ENCODE assay signal across 8 cellular contexts in the genomic region with DNA sequence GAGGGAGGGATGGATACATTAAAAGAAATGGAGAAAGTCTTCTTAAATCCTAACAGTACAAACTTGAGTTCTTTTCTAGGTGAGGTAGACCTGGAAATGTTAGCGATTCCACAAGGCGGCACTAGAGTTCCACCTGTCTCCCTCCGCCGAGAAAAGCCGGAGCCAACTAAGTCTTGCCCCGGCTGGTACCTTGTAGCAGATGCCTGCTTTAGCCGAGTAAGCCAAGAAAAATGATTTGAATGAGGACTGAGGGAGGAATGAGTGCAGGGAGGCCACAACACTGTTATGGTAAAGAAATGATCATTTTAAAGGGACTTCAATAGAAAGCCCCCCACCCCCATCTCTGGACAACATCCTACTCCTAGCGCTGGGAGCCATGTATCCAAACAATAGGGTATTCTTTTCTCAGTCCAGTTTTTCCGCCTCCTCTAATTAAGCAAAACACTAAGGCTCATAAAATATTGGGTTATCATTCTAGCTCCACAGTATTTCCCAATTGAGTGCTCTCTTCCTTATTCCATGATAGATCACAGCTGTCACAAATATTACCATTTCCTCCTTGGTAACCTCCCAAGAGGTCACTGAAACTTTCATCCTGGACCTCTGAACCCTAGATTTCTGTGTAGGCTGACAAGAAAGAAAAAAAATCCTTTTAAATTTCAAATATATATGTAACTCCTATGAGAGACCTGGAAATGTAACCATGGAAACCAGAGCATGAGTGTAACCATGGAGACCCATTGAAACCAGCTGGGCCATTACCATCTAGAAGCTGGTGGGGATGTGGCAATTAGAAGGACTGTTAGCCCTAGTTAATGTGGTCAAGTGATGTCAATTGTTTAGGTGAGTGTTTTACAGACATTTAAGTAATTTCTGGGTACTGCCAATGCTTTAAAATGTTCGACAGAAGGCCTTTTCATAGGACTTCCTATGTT. TPM values are rescaled to one million over a fixed set of nuclear protein-coding genes. Genes with fewer than 3 reads are reported as not detected.
A peak's percentile ranks its signal among the peaks of the same experiment; 100 is the strongest.
DNase-seq lines count a peak whose midpoint lies in the region; ATAC-seq and TF ChIP-seq lines count a peak whose summit lies in the region.

No MANE protein-coding gene starts in this region.

- H3K27me3 Mint-ChIP-seq in activated CD8-positive, alpha-beta memory T cell treated with anti-CD3 and anti-CD28 coated beads, Interleukin-2, amount 10 ng/mL, durations not matched to agents 7 days and 5 days, result peaks cover 61% of the 10 kb centered on the region
- H3K27me3 Mint-ChIP-seq in endodermal cell (ENCODE audit: insufficient read depth), result peaks cover 4% of the 10 kb centered on the region

- no peaks in the 10 kb centered on the region for H3K9me3 Mint-ChIP-seq in activated CD8-positive, alpha-beta memory T cell treated with anti-CD3 and anti-CD28 coated beads, Interleukin-2, amount 10 ng/mL, durations not matched to agents 7 days and 5 days (ENCODE audit: low read depth)
- H3K9me3 Mint-ChIP-seq in endodermal cell, result no peaks in the 10 kb centered on the region

- H4K8ac ChIP-seq in mesenchymal stem cell (ENCODE audit: low read length), result no peak overlapping the region

- 30 to 31% methylated on average over 10 of the region's 10 CpGs for WGBS in endodermal cell (ENCODE audit: insufficient coverage in 1 of 2, insufficient read length in 1 of 2), 2 experiments
- WGBS in mesenchymal stem cell, result 37% methylated on average over 8 of the region's 10 CpGs

- H3K9me3 ChIP-seq in endodermal cell (ENCODE audit: control insufficient read depth, low read length), result no peaks in the 10 kb centered on the region
- no peaks in the 10 kb centered on the region for H3K9me3 ChIP-seq in mesenchymal stem cell (ENCODE audit: control insufficient read depth, low read length)

- no peak overlapping the region for H2AFZ ChIP-seq in mesenchymal stem cell (ENCODE audit: low read depth, low read length)

- H3K36me3 Mint-ChIP-seq in activated CD8-positive, alpha-beta memory T cell treated with anti-CD3 and anti-CD28 coated beads, Interleukin-2, amount 10 ng/mL, durations not matched to agents 7 days and 5 days, result no peaks in the 10 kb centered on the region
- no peaks in the 10 kb centered on the region for H3K36me3 Mint-ChIP-seq in endodermal cell (ENCODE audit: low read depth)

- H3K23ac ChIP-seq in mesenchymal stem cell (ENCODE audit: low read length in 2 of 2), result no peak overlapping the region

- H3K27me3 ChIP-seq in endodermal cell (ENCODE audit: control insufficient read depth, insufficient read depth, low read length, poor library complexity, severe bottlenecking), result no peaks in the 10 kb centered on the region
- H3K27me3 ChIP-seq in mesenchymal stem cell (ENCODE audit: control insufficient read depth in 1 of 2, insufficient read depth in 1 of 2, low read length in 2 of 2), result peaks cover 0 to 6% of the 10 kb centered on the region in 2 experiments

- ATAC-seq in activated CD8-positive, alpha-beta memory T cell treated with anti-CD3 and anti-CD28 coated beads, Interleukin-2, amount 10 ng/mL, durations not matched to agents 7 days and 5 days, result peak; percentile 89

- peaks cover 2% of the 10 kb centered on the region for H3K4me1 ChIP-seq in endodermal cell (ENCODE audit: control insufficient read depth, insufficient read depth, low read length)
- H3K4me1 ChIP-seq in mesenchymal stem cell (ENCODE audit: control insufficient read depth, insufficient read depth, low read depth, low read length), result peaks cover 3% of the 10 kb centered on the region

- H3K4me3 Mint-ChIP-seq in activated CD8-positive, alpha-beta memory T cell treated with anti-CD3 and anti-CD28 coated beads, Interleukin-2, amount 10 ng/mL, durations not matched to agents 7 days and 5 days, result peak overlapping the region; percentile 70
- peak overlapping the region; percentile 64 for H3K4me3 Mint-ChIP-seq in endodermal cell

- no peak overlapping the region for H4K91ac ChIP-seq in mesenchymal stem cell (ENCODE audit: low read length)

- peak; percentile 25 for DNase-seq in NK-92 treated with Interleukin-12 subunit alpha and Interleukin-12 subunit beta, amount 100 ng/mL, for 24 hours (lab: John Stamatoyannopoulos, UW)
- DNase-seq in NK-92 (lab: John Stamatoyannopoulos, UW; ENCODE audit: unreplicated experiment), result no peak
- peak; percentile 29 for DNase-seq in HPDE6-E6E7 (ENCODE audit: extremely low spot score)
- DNase-seq in NOMO-1 (lab: John Stamatoyannopoulos, UW; ENCODE audit: unreplicated experiment in 2 of 2), result peak; percentile 49 to 66
- DNase-seq in activated CD8-positive, alpha-beta memory T cell treated with anti-CD3 and anti-CD28 coated beads, Interleukin-2, amount 10 ng/mL, durations not matched to agents 7 days and 5 days, result peak; percentile 84
- DNase-seq in endodermal cell, result peak; percentile 92
- DNase-seq in mesenchymal stem cell, result peak; percentile 79
- DNase-seq in stimulated activated CD8-positive, alpha-beta memory T cell treated with anti-CD3 and anti-CD28 coated beads, Interleukin-12 subunit alpha, Interleukin-12 subunit beta, amount 100 ng/mL, for 24 hours (ENCODE audit: extremely low read depth), result peak; percentile 38

- H2AK5ac ChIP-seq in mesenchymal stem cell (ENCODE audit: low read length, severe bottlenecking), result no peak overlapping the region

- H3K4me2 ChIP-seq in mesenchymal stem cell (ENCODE audit: low read length, poor library complexity, severe bottlenecking), result peak overlapping the region; percentile 64

- no peak overlapping the region for H3K18ac ChIP-seq in mesenchymal stem cell (ENCODE audit: low read depth in 1 of 2, low read length in 2 of 2)

- H3K14ac ChIP-seq in mesenchymal stem cell (ENCODE audit: low read length in 2 of 2), result no peak overlapping the region

- H3K79me1 ChIP-seq in mesenchymal stem cell (replicated peaks; ENCODE audit: low read length, poor library complexity, severe bottlenecking), result no peaks in the 10 kb centered on the region

- TF ChIP-seq CTCF in endodermal cell (conservative IDR thresholded peaks at IDR 0.05), result peak; percentile 96

- H3K27ac ChIP-seq in endodermal cell (ENCODE audit: low read depth, low read length) (no peak overlapping the region), mesenchymal stem cell (ENCODE audit: low read length, poor library complexity, severe bottlenecking) (no peak overlapping the region)

- CTCF ChIA-PET in activated CD8-positive, alpha-beta memory T cell treated with anti-CD3 and anti-CD28 coated beads, Interleukin-2, amount 10 ng/mL, durations not matched to agents 7 days and 5 days (lab: Charles Lee), result interaction anchor here (0.7 to 4.4 kb wide), 25 partner anchors 8 to 565 kb away, joined by 3 to 66 read pairs (median 4); no protein-coding TSS in a partner anchor

- H3K36me3 ChIP-seq in endodermal cell (ENCODE audit: control insufficient read depth, insufficient read depth, low read length), result no peaks in the 10 kb centered on the region
- H3K36me3 ChIP-seq in mesenchymal stem cell (ENCODE audit: control insufficient read depth in 1 of 2, insufficient read depth in 2 of 2, low read depth in 1 of 2, low read length in 2 of 2), result no peaks in the 10 kb centered on the region

- H3K27ac Mint-ChIP-seq in activated CD8-positive, alpha-beta memory T cell treated with anti-CD3 and anti-CD28 coated beads, Interleukin-2, amount 10 ng/mL, durations not matched to agents 7 days and 5 days, result no peak overlapping the region
- H3K27ac Mint-ChIP-seq in endodermal cell, result no peak overlapping the region

- no peak overlapping the region for H2BK120ac ChIP-seq in mesenchymal stem cell (ENCODE audit: low read depth, low read length)

- peaks cover 29% of the 10 kb centered on the region for H3K4me1 Mint-ChIP-seq in activated CD8-positive, alpha-beta memory T cell treated with anti-CD3 and anti-CD28 coated beads, Interleukin-2, amount 10 ng/mL, durations not matched to agents 7 days and 5 days
- H3K4me1 Mint-ChIP-seq in endodermal cell, result peaks cover 16% of the 10 kb centered on the region

- no peak overlapping the region for H2BK15ac ChIP-seq in mesenchymal stem cell (ENCODE audit: low read depth, poor library complexity, severe bottlenecking)

- H2BK12ac ChIP-seq in mesenchymal stem cell (ENCODE audit: low read length in 2 of 2), result no peak overlapping the region

- H3K4me3 ChIP-seq in endodermal cell (ENCODE audit: low read length) (peak overlapping the region; percentile 78), mesenchymal stem cell (ENCODE audit: insufficient read depth in 1 of 2, low read depth in 1 of 2, low read length in 2 of 2) (peak overlapping the region in 1 of 2 experiments; percentile 80)

- no peak overlapping the region for H2BK5ac ChIP-seq in mesenchymal stem cell (ENCODE audit: low read depth, low read length, poor library complexity, severe bottlenecking)

- H3K9ac ChIP-seq in endodermal cell (ENCODE audit: extremely low read depth, low read length, poor library complexity, severe bottlenecking) (no peak overlapping the region), mesenchymal stem cell (ENCODE audit: low read length) (peak overlapping the region; percentile 88)

- H3K4ac ChIP-seq in mesenchymal stem cell (ENCODE audit: low read depth in 1 of 2, low read length in 2 of 2), result no peak overlapping the region

RNA-seq across cellular contexts. Expression of a gene that starts 58.3 kb away (rescaled TPM):
- total RNA-seq in activated CD8-positive, alpha-beta memory T cell treated with anti-CD3 and anti-CD28 coated beads, Interleukin-2, amount 10 ng/mL, durations not matched to agents 7 days and 5 days, result 10 to 100 TPM; 28.7 to 29.6 TPM
- total RNA-seq in endodermal cell, result 10 to 100 TPM; 25.8 to 36.4 TPM
- polyA plus RNA-seq in endodermal cell (2013, experiment 1 of 2), result 28.6 TPM
- polyA plus RNA-seq in endodermal cell (2013, experiment 2 of 2), result 29.2 TPM
- polyA plus RNA-seq in mesenchymal stem cell (2013, experiment 1 of 2), result 20.6 TPM
- polyA plus RNA-seq in mesenchymal stem cell (2013, experiment 2 of 2), result 19.8 TPM

RNA-seq across cellular contexts. Expression of a gene that starts 58.4 kb away (rescaled TPM):
- total RNA-seq in activated CD8-positive, alpha-beta memory T cell treated with anti-CD3 and anti-CD28 coated beads, Interleukin-2, amount 10 ng/mL, durations not matched to agents 7 days and 5 days, result 1 to 10 TPM; 6.0 to 7.7 TPM
- total RNA-seq in endodermal cell, result 10 to 100 TPM; 11.0 to 13.9 TPM
- polyA plus RNA-seq in endodermal cell (2013, experiment 1 of 2), result 11.6 TPM
- 10.0 TPM for polyA plus RNA-seq in endodermal cell (2013, experiment 2 of 2)
- polyA plus RNA-seq in mesenchymal stem cell (2013, experiment 1 of 2), result 6.0 TPM
- polyA plus RNA-seq in mesenchymal stem cell (2013, experiment 2 of 2), result 6.7 TPM
